Comparison of ENCODE assay signal across 19 cellular contexts in genomic region chr11:73380321-73380720, GRCh38. TPM values are rescaled to one million over a fixed set of nuclear protein-coding genes. Genes with fewer than 3 reads are reported as not detected.
DNase-seq lines count a peak whose midpoint lies in the region; ATAC-seq and TF ChIP-seq lines count a peak whose summit lies in the region.
"Had no signal": no experiment of that assay in that cellular context is flagged by ENCODE, and none has a peak within 500 bp of the region (broad histone marks: within the 10 kb centered on the region; RNA-seq: fewer than 3 reads in every experiment).

No MANE protein-coding gene starts in this region.

- H4K20me1 ChIP-seq in BLaER1: peaks cover 84% of the 10 kb centered on the region

- no peak overlapping the region for H3K4me3 Mint-ChIP-seq in Caco-2 (ENCODE audit: unreplicated experiment)
- H3K4me3 Mint-ChIP-seq: HFFc6 had no signal

- no peaks in the 10 kb centered on the region for H3K9me3 Mint-ChIP-seq in Caco-2 (ENCODE audit: unreplicated experiment)

- H3K4me1 ChIP-seq in BLaER1: peaks cover 89% of the 10 kb centered on the region
- H3K4me1 ChIP-seq in Caco-2: peaks cover 11% of the 10 kb centered on the region
- peaks cover 3 to 21% of the 10 kb centered on the region in 2 donors for H3K4me1 ChIP-seq in muscle layer of duodenum (ENCODE audit: control insufficient read depth in 1 of 2, insufficient read depth in 2 of 2, low read length in 2 of 2)
- H3K4me1 ChIP-seq in lower lobe of right lung: peaks cover 84% of the 10 kb centered on the region
- H3K4me1 ChIP-seq in suprapubic skin: peaks cover 62% of the 10 kb centered on the region

- intact Hi-C loops in Caco-2 (cut with micrococcal nuclease; ENCODE audit: unreplicated experiment) (no loop called here), lower lobe of right lung (cut with DNase I) (no loop called here)

- 88% methylated on average over 6 of the region's 8 CpGs for WGBS in suprapubic skin

- H3K9ac ChIP-seq in BLaER1: peak overlapping the region; percentile 89

- no peak for TF ChIP-seq POLR2A in suprapubic skin (IDR thresholded peaks at IDR 0.05)

- CTCF ChIA-PET in Caco-2 (lab: Charles Lee) (interaction anchor here (0.7 to 1.7 kb wide), 4 partner anchors 13 to 29 kb away, joined by 3 to 8 read pairs (median 3); no protein-coding TSS in a partner anchor), RWPE1 (lab: Yijun Ruan, JAX) (no interaction called here)

- no TSS peak for BruUV-seq in Caco-2 (replicated peaks; lab: Mats Ljungman, UMichigan)

- no peak for TF ChIP-seq EP300 in suprapubic skin (IDR thresholded peaks at IDR 0.05)

- peak overlapping the region; percentile 76 for H3K27ac Mint-ChIP-seq in Caco-2 (ENCODE audit: unreplicated experiment)
- H3K27ac Mint-ChIP-seq: HFFc6 had no signal

- no peaks in the 10 kb centered on the region; the same call in 1 of the 2 replicates for H3K36me3 ChIP-seq in BLaER1
- H3K36me3 ChIP-seq in Caco-2 (ENCODE audit: control insufficient read depth, insufficient read depth, low read length): no peaks in the 10 kb centered on the region
- H3K36me3 ChIP-seq in muscle layer of duodenum (ENCODE audit: control insufficient read depth in 1 of 2, insufficient read depth in 2 of 2, low read length in 2 of 2): no peaks in the 10 kb centered on the region
- no peaks in the 10 kb centered on the region for H3K36me3 ChIP-seq in lower lobe of right lung
- no peaks in the 10 kb centered on the region for H3K36me3 ChIP-seq in suprapubic skin
- H3K36me3 ChIP-seq: sigmoid colon, stomach had no signal

- H3K4me1 Mint-ChIP-seq in Caco-2 (ENCODE audit: low read depth, unreplicated experiment): peaks cover 17% of the 10 kb centered on the region

- H3K4me2 ChIP-seq in BLaER1: peak overlapping the region; percentile 99

- no peak for ATAC-seq in lower lobe of right lung
- ATAC-seq: mucosa of descending colon, PC-3 had no signal

- TF ChIP-seq CTCF in Caco-2 (IDR thresholded peaks at IDR 0.05; ENCODE audit: insufficient read depth in 1 of 2, low read depth in 1 of 2, low read length in 1 of 2, severe bottlenecking in 1 of 2, unreplicated experiment in 1 of 2) (no peak), RWPE1 (conservative IDR thresholded peaks at IDR 0.05; ENCODE audit: low read depth) (no peak), lower lobe of right lung (IDR thresholded peaks at IDR 0.05) (no peak), suprapubic skin (IDR thresholded peaks at IDR 0.05) (no peak)

- H3K9me3 ChIP-seq in BLaER1: no peaks in the 10 kb centered on the region
- no peaks in the 10 kb centered on the region for H3K9me3 ChIP-seq in Caco-2
- no peaks in the 10 kb centered on the region for H3K9me3 ChIP-seq in muscle layer of duodenum (ENCODE audit: control insufficient read depth in 1 of 2, low read length in 2 of 2)
- no peaks in the 10 kb centered on the region for H3K9me3 ChIP-seq in lower lobe of right lung
- H3K9me3 ChIP-seq in suprapubic skin: no peaks in the 10 kb centered on the region
- H3K9me3 ChIP-seq: mucosa of descending colon, sigmoid colon, stomach had no signal

- POLR2A ChIA-PET in Caco-2 (lab: Charles Lee): interaction anchor here (0.6 kb wide), 1 partner anchor 593 kb away, joined by 11 read pairs; no protein-coding TSS in a partner anchor
- POLR2A ChIA-PET in RWPE1 (lab: Yijun Ruan, JAX; ENCODE audit: low non-redundant PET): no interaction called here

- H3K4me3 ChIP-seq in BLaER1: no peak overlapping the region
- H3K4me3 ChIP-seq in Caco-2 (ENCODE audit: low read depth, low read length): no peak overlapping the region
- H3K4me3 ChIP-seq in muscle layer of duodenum (ENCODE audit: low read depth in 1 of 2, low read length in 2 of 2): no peak overlapping the region
- H3K4me3 ChIP-seq in lower lobe of right lung: no peak overlapping the region
- H3K4me3 ChIP-seq in suprapubic skin: no peak overlapping the region
- H3K4me3 ChIP-seq: mucosa of descending colon, sigmoid colon, stomach had no signal

- no peaks in the 10 kb centered on the region for H3K27me3 Mint-ChIP-seq in Caco-2 (ENCODE audit: insufficient read depth, unreplicated experiment)

- no peak for DNase-seq in Caco-2
- DNase-seq in RWPE1 (ENCODE audit: low spot score): no peak
- no peak for DNase-seq in lower lobe of right lung
- no peak for DNase-seq in mucosa of gallbladder (ENCODE audit: low spot score)
- DNase-seq in suprapubic skin (ENCODE audit: low spot score in 2 of 2): no peak
- DNase-seq in putamen (ENCODE audit: low spot score): no peak
- DNase-seq: activated CD4-positive, alpha-beta T cell treated with anti-CD3 and anti-CD28 coated beads for 48 hours; activated CD8-positive, alpha-beta memory T cell treated with anti-CD3 and anti-CD28 coated beads, Interleukin-2, amount 50 U/mL, for 48 hours; GF-D8; HFFc6; mucosa of descending colon; NCI-H146; NCI-H774; PC-3; sigmoid colon; stimulated activated CD4-positive, alpha-beta T cell treated with anti-CD3 and anti-CD28 coated beads, Interleukin-1b, Interleukin-23, amount 100 ng/mL, for 48 hours; stomach had no signal

- H3K27ac ChIP-seq in BLaER1: peak overlapping the region; percentile 92
- H3K27ac ChIP-seq in RWPE1: peak overlapping the region; percentile 93
- H3K27ac ChIP-seq in muscle layer of duodenum (ENCODE audit: low read length): peak overlapping the region; percentile 16
- H3K27ac ChIP-seq in lower lobe of right lung: no peak overlapping the region
- no peak overlapping the region for H3K27ac ChIP-seq in suprapubic skin

- peaks cover 13% of the 10 kb centered on the region for H3K36me3 Mint-ChIP-seq in Caco-2 (ENCODE audit: insufficient read depth, unreplicated experiment)

- H3K27me3 ChIP-seq in BLaER1 (no peaks in the 10 kb centered on the region), Caco-2 (replicated peaks; ENCODE audit: control insufficient read depth, insufficient read depth, low read length) (no peaks in the 10 kb centered on the region), muscle layer of duodenum (ENCODE audit: low read depth, low read length) (no peaks in the 10 kb centered on the region), lower lobe of right lung (ENCODE audit: low read depth) (no peaks in the 10 kb centered on the region), suprapubic skin (no peaks in the 10 kb centered on the region)
- H3K27me3 ChIP-seq: sigmoid colon, stomach had no signal

RNA-seq across cellular contexts. Expression of gene RELT, which starts 4.1 kb away (rescaled TPM):
- total RNA-seq in Caco-2 (2022): 11.7 and 12.7 TPM in 2 replicates
- total RNA-seq in lower lobe of right lung: 15.4 TPM
- total RNA-seq in mucosa of gallbladder: 5.9 TPM
- 10 to 100 TPM in 1 of 4 donors, 1 to 10 TPM in 3; 1.9 to 11.2 (median 4.2) TPM for total RNA-seq in suprapubic skin

Comparison
In these comparisons a context has a peak if more than half of its experiments do, and no peak if none do; other contexts are left out.
1. H3K27ac ChIP-seq: peak in BLaER1 (single experiment), RWPE1 (single experiment) and muscle layer of duodenum (single experiment); none in lower lobe of right lung (single experiment) and suprapubic skin (single experiment).